In genomic region chr6:138222901-138223546, GRCh38 we compare ENCODE assay signal across 1 cellular context.
TF ChIP-seq lines count a peak whose summit lies in the region.

No MANE protein-coding gene starts in this region.

TF ChIP-seq in HepG2, 621 proteins besides CTCF, POLR2A, EP300 and RAD21 (continued from another document and continues in another):
- TF ChIP-seq ZNF318 (CRISPR knock-in tag; IDR thresholded peaks at IDR 0.05) (no peak), ZNF576 (CRISPR knock-in tag; IDR thresholded peaks at IDR 0.05) (no peak), MAFF (IDR thresholded peaks at IDR 0.05; ENCODE audit: low read depth, low read length) (0 out of 2 replicates have a peak, but pooled peaks have one; percentile 22), NRL (CRISPR knock-in tag; IDR thresholded peaks at IDR 0.05; ENCODE audit: borderline replicate concordance) (no peak), E2F2 (CRISPR knock-in tag; IDR thresholded peaks at IDR 0.05; ENCODE audit: borderline replicate concordance) (no peak), U2AF1 (optimal IDR thresholded peaks at IDR 0.05; ENCODE audit: low read depth, low read length) (no peak), SAFB2 (CRISPR knock-in tag; IDR thresholded peaks at IDR 0.05; ENCODE audit: borderline replicate concordance, low read depth) (no peak; the same call in 1 of the 2 replicates), LRRFIP1 (CRISPR knock-in tag; conservative IDR thresholded peaks at IDR 0.05) (no peak), RXRA (CRISPR knock-in tag; IDR thresholded peaks at IDR 0.05) (peak; percentile 58; the same call in 1 of the 2 replicates), ZBTB8A (CRISPR knock-in tag; IDR thresholded peaks at IDR 0.05; ENCODE audit: borderline replicate concordance, low read depth) (no peak), IRF2 (CRISPR knock-in tag; IDR thresholded peaks at IDR 0.05) (peak; percentile 90; the same call in 1 of the 2 replicates), ZNF761 (CRISPR knock-in tag; conservative IDR thresholded peaks at IDR 0.05) (no peak), MEIS2 (CRISPR knock-in tag; IDR thresholded peaks at IDR 0.05) (peak; percentile 77), SYNCRIP (IDR thresholded peaks at IDR 0.05; ENCODE audit: insufficient read depth, low read depth, low read length) (no peak), HOXA9 (CRISPR knock-in tag; IDR thresholded peaks at IDR 0.05; ENCODE audit: borderline replicate concordance) (no peak), SMAD9 (CRISPR knock-in tag; IDR thresholded peaks at IDR 0.05) (no peak), ZNF446 (CRISPR knock-in tag; IDR thresholded peaks at IDR 0.05) (no peak), ZHX1 (CRISPR knock-in tag; IDR thresholded peaks at IDR 0.05; ENCODE audit: low read depth) (peak; percentile 86; the same call in 1 of the 2 replicates), POLR2G (IDR thresholded peaks at IDR 0.05; ENCODE audit: low read depth, low read length) (no peak), SIX4 (CRISPR knock-in tag; IDR thresholded peaks at IDR 0.05) (peak; percentile 57; the same call in 1 of the 2 replicates), TSC22D2 (CRISPR knock-in tag; IDR thresholded peaks at IDR 0.05; ENCODE audit: borderline replicate concordance) (no peak), FOXC1 (CRISPR knock-in tag; IDR thresholded peaks at IDR 0.05; ENCODE audit: borderline replicate concordance) (no peak; the same call in 1 of the 2 replicates), KLF9 (CRISPR knock-in tag; IDR thresholded peaks at IDR 0.05; ENCODE audit: low read depth) (no peak), ZNF713 (CRISPR knock-in tag; IDR thresholded peaks at IDR 0.05) (no peak), ZNF253 (CRISPR knock-in tag; IDR thresholded peaks at IDR 0.05; ENCODE audit: borderline replicate concordance) (no peak), ZNF766 (CRISPR knock-in tag; IDR thresholded peaks at IDR 0.05; ENCODE audit: borderline replicate concordance) (no peak), TCF12 (IDR thresholded peaks at IDR 0.05) (no peak), TCF12 (CRISPR knock-in tag; IDR thresholded peaks at IDR 0.05) (peak; percentile 81), ATF1 (CRISPR knock-in tag; IDR thresholded peaks at IDR 0.05) (peak; percentile 49; the same call in 1 of the 2 replicates), RBFOX2 (IDR thresholded peaks at IDR 0.05; ENCODE audit: low read depth, low read length) (no peak), ATF5 (CRISPR knock-in tag; IDR thresholded peaks at IDR 0.05; ENCODE audit: low read depth) (no peak)
- TF ChIP-seq, protein P1, sequence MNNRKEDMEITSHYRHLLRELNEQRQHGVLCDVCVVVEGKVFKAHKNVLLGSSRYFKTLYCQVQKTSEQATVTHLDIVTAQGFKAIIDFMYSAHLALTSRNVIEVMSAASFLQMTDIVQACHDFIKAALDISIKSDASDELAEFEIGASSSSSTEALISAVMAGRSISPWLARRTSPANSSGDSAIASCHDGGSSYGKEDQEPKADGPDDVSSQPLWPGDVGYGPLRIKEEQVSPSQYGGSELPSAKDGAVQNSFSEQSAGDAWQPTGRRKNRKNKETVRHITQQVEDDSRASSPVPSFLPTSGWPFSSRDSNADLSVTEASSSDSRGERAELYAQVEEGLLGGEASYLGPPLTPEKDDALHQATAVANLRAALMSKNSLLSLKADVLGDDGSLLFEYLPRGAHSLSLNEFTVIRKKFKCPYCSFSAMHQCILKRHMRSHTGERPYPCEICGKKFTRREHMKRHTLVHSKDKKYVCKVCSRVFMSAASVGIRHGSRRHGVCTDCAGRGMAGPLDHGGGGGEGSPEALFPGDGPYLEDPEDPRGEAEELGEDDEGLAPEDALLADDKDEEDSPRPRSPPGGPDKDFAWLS (CRISPR knock-in tag; IDR thresholded peaks at IDR 0.05; ENCODE audit: borderline replicate concordance) = no peak
- TF ChIP-seq, protein P2, sequence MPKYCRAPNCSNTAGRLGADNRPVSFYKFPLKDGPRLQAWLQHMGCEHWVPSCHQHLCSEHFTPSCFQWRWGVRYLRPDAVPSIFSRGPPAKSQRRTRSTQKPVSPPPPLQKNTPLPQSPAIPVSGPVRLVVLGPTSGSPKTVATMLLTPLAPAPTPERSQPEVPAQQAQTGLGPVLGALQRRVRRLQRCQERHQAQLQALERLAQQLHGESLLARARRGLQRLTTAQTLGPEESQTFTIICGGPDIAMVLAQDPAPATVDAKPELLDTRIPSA (CRISPR knock-in tag; IDR thresholded peaks at IDR 0.05; ENCODE audit: borderline replicate concordance) = no peak
- TF ChIP-seq, protein P3, sequence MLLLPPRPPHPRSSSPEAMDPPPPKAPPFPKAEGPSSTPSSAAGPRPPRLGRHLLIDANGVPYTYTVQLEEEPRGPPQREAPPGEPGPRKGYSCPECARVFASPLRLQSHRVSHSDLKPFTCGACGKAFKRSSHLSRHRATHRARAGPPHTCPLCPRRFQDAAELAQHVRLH (CRISPR knock-in tag; IDR thresholded peaks at IDR 0.05; ENCODE audit: borderline replicate concordance, low read depth) = peak; percentile 55; the same call in 1 of the 2 replicates
- TF ChIP-seq, protein P4, sequence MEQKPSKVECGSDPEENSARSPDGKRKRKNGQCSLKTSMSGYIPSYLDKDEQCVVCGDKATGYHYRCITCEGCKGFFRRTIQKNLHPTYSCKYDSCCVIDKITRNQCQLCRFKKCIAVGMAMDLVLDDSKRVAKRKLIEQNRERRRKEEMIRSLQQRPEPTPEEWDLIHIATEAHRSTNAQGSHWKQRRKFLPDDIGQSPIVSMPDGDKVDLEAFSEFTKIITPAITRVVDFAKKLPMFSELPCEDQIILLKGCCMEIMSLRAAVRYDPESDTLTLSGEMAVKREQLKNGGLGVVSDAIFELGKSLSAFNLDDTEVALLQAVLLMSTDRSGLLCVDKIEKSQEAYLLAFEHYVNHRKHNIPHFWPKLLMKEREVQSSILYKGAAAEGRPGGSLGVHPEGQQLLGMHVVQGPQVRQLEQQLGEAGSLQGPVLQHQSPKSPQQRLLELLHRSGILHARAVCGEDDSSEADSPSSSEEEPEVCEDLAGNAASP (CRISPR knock-in tag; IDR thresholded peaks at IDR 0.05; ENCODE audit: borderline replicate concordance) = peak; percentile 89
- TF ChIP-seq, protein P5, sequence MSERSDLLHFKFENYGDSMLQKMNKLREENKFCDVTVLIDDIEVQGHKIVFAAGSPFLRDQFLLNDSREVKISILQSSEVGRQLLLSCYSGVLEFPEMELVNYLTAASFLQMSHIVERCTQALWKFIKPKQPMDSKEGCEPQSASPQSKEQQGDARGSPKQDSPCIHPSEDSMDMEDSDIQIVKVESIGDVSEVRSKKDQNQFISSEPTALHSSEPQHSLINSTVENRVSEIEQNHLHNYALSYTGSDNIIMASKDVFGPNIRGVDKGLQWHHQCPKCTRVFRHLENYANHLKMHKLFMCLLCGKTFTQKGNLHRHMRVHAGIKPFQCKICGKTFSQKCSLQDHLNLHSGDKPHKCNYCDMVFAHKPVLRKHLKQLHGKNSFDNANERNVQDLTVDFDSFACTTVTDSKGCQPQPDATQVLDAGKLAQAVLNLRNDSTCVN (CRISPR knock-in tag; IDR thresholded peaks at IDR 0.05; ENCODE audit: borderline replicate concordance) = peak; percentile 61; the same call in 1 of the 2 replicates
